ENCODE assay signal across 9 cellular contexts in genomic region chr14:77302926-77303325, GRCh38. TPM values are rescaled to one million over a fixed set of nuclear protein-coding genes. Genes with fewer than 3 reads are reported as not detected.
A peak's percentile ranks its signal among the peaks of the same experiment; 100 is the strongest.
DNase-seq lines count a peak whose midpoint lies in the region; ATAC-seq, FAIRE-seq and TF ChIP-seq lines count a peak whose summit lies in the region.
"Had no signal": no experiment of that assay in that cellular context is flagged by ENCODE, and none has a peak within 500 bp of the region (broad histone marks: within the 10 kb centered on the region; RNA-seq: fewer than 3 reads in every experiment).

No MANE protein-coding gene starts in this region.

- WGBS in small intestine, 3 donors = 79 to 93% (median 87%) methylated on average over 5 of the region's 5 CpGs

- DNase-seq in ELF-1 (ENCODE audit: low read depth, low spot score) = peak; percentile 63
- peak; percentile 60 for DNase-seq in NCI-H510A treated with DMSO at 0.1 percent for 48 hours (lab: John Stamatoyannopoulos, UW)
- peak; percentile 90 for DNase-seq in renal cortical epithelial cell (ENCODE audit: low read depth)
- DNase-seq in HT-29 (ENCODE audit: low spot score) = no peak
- DNase-seq in HuH-7.5 (ENCODE audit: low spot score) = no peak
- no peak for DNase-seq in small intestine

- peaks cover 19% of the 10 kb centered on the region for H3K36me3 Mint-ChIP-seq in brain

- H3K27ac Mint-ChIP-seq in brain = peak overlapping the region in 3 of 5 experiments; percentile 93 to 98 (median 96)

- peaks cover 0 to 8% of the 10 kb centered on the region in 2 donors for H3K36me3 ChIP-seq in small intestine (ENCODE audit: control insufficient read depth in 2 of 2, insufficient read depth in 2 of 2, low read length in 2 of 2)

- H3K4me1 Mint-ChIP-seq in brain = peaks cover 66% of the 10 kb centered on the region

- peaks cover 7% of the 10 kb centered on the region for H3K27me3 Mint-ChIP-seq in brain

- H3K4me1 ChIP-seq in small intestine (ENCODE audit: control insufficient read depth in 2 of 2, insufficient read depth in 1 of 2, low read depth in 1 of 2, low read length in 1 of 2) = peaks cover 0 to 3% of the 10 kb centered on the region in 2 donors

- H3K4me3 ChIP-seq in small intestine (ENCODE audit: low read depth in 1 of 2, low read length in 2 of 2) = no peak overlapping the region

- FAIRE-seq in small intestine (lab: Jason Lieb, UNC) = no peak

- ATAC-seq in GM19467 (IDR thresholded peaks at IDR 0.05; ENCODE audit: unreplicated experiment) = no peak

- H3K9me3 Mint-ChIP-seq in brain = no peaks in the 10 kb centered on the region

- no peak overlapping the region for H3K4me3 Mint-ChIP-seq in brain

- H3K9me3 ChIP-seq in small intestine (ENCODE audit: control insufficient read depth, low read depth) = no peaks in the 10 kb centered on the region

- no peaks in the 10 kb centered on the region for H3K27me3 ChIP-seq in small intestine (ENCODE audit: control insufficient read depth in 2 of 2, insufficient read depth in 2 of 2, low read length in 2 of 2)

- H3K27ac ChIP-seq in small intestine (ENCODE audit: low read depth in 1 of 2, low read length in 1 of 2) = no peak overlapping the region

- no peak for TF ChIP-seq CTCF in brain (conservative IDR thresholded peaks at IDR 0.05)

RNA-seq across cellular contexts. Expression of gene POMT2, which starts 17.8 kb away (rescaled TPM):
- polyA plus RNA-seq in brain (ENCODE audit: insufficient read depth, low read depth, low replicate concordance) (11.1 TPM), small intestine (10 to 100 TPM in 2 of 3 donors, 1 to 10 TPM in 1; 9.7 to 11.2 (median 10.1) TPM)
- 12.2 and 26.4 TPM in 2 replicates for total RNA-seq in renal cortical epithelial cell
- 17.9 and 34.2 TPM in 2 replicates for total RNA-seq in HT-29 (2014; rRNA removed; shearing (Covaris generic))

RNA-seq across cellular contexts. Expression of gene GSTZ1, which starts 17.9 kb away (rescaled TPM):
- 65.2 TPM for polyA plus RNA-seq in brain (ENCODE audit: insufficient read depth, low read depth, low replicate concordance)
- 16.1 and 61.6 TPM in 2 replicates for total RNA-seq in renal cortical epithelial cell
- 20.4 and 25.6 TPM in 2 replicates for total RNA-seq in HT-29 (2014; rRNA removed; shearing (Covaris generic))
- polyA plus RNA-seq in small intestine = 10 to 100 TPM; 35.3 to 45.1 (median 39.1) TPM

RNA-seq across cellular contexts. Expression of gene NGB, which starts 31.9 kb away (rescaled TPM):
- polyA plus RNA-seq in brain (ENCODE audit: insufficient read depth, low read depth, low replicate concordance) (28.3 TPM), small intestine (under 1 TPM in 1 of 3 donors, not detected in 2; 0.81 TPM)
- total RNA-seq in renal cortical epithelial cell = 0.35 TPM in 1 of 2 replicates, not detected in the other
- total RNA-seq in HT-29 (2014; rRNA removed; shearing (Covaris generic)) = not detected in 2 replicates
- total RNA-seq: glomerular endothelial cell had no signal

Comparison
In these comparisons a context has a peak if more than half of its experiments do, and no peak if none do; other contexts are left out.
1. DNase-seq: peak in ELF-1 (single experiment), NCI-H510A treated with DMSO at 0.1 percent for 48 hours (single experiment) and renal cortical epithelial cell (single experiment); none in HT-29 (single experiment), HuH-7.5 (single experiment) and small intestine (single experiment).